Comparison of ENCODE assay signal across 19 cellular contexts in genomic region chr9:13131991-13132390, GRCh38.
A peak's percentile ranks its signal among the peaks of the same experiment; 100 is the strongest.
DNase-seq lines count a peak whose midpoint lies in the region; ATAC-seq and TF ChIP-seq lines count a peak whose summit lies in the region.
"Had no signal": no experiment of that assay in that cellular context is flagged by ENCODE, and none has a peak within 500 bp of the region (broad histone marks: within the 10 kb centered on the region; RNA-seq: fewer than 3 reads in every experiment).

No MANE protein-coding gene starts in this region.

- peak overlapping the region; percentile 94 for H3K27ac Mint-ChIP-seq in mesothelial cell of epicardium
- no peak overlapping the region for H3K27ac Mint-ChIP-seq in activated CD8-positive, alpha-beta T cell treated with anti-CD3 and anti-CD28 coated beads for 36 hours
- H3K27ac Mint-ChIP-seq: B cell; CD4-positive, alpha-beta T cell; CD8-positive, alpha-beta memory T cell had no signal

- no peak overlapping the region for H3K4me3 Mint-ChIP-seq in mesothelial cell of epicardium
- H3K4me3 Mint-ChIP-seq in activated CD8-positive, alpha-beta T cell treated with anti-CD3 and anti-CD28 coated beads for 36 hours, result no peak overlapping the region
- H3K4me3 Mint-ChIP-seq: B cell; CD4-positive, alpha-beta T cell; CD8-positive, alpha-beta memory T cell had no signal

- ATAC-seq in GM19463 (IDR thresholded peaks at IDR 0.05; ENCODE audit: unreplicated experiment), result no peak
- ATAC-seq in activated CD8-positive, alpha-beta T cell treated with anti-CD3 and anti-CD28 coated beads for 36 hours, result no peak
- ATAC-seq: A549, GM12878 had no signal

- TF ChIP-seq CTCF in mesothelial cell of epicardium (IDR thresholded peaks at IDR 0.05; ENCODE audit: unreplicated experiment), result no peak
- no peak for TF ChIP-seq CTCF in activated CD8-positive, alpha-beta T cell treated with anti-CD3 and anti-CD28 coated beads for 36 hours (IDR thresholded peaks at IDR 0.05)

- H3K36me3 Mint-ChIP-seq in mesothelial cell of epicardium, result peaks cover 59% of the 10 kb centered on the region
- H3K36me3 Mint-ChIP-seq in activated CD8-positive, alpha-beta T cell treated with anti-CD3 and anti-CD28 coated beads for 36 hours (ENCODE audit: low read depth), result no peaks in the 10 kb centered on the region
- H3K36me3 Mint-ChIP-seq: CD8-positive, alpha-beta memory T cell had no signal

- CTCF ChIA-PET in activated CD8-positive, alpha-beta T cell treated with anti-CD3 and anti-CD28 coated beads for 36 hours (lab: Charles Lee), result no interaction called here

- H3K27me3 Mint-ChIP-seq in mesothelial cell of epicardium (ENCODE audit: low read depth), result no peaks in the 10 kb centered on the region
- H3K27me3 Mint-ChIP-seq in activated CD8-positive, alpha-beta T cell treated with anti-CD3 and anti-CD28 coated beads for 36 hours, result no peaks in the 10 kb centered on the region
- H3K27me3 Mint-ChIP-seq: B cell; CD4-positive, alpha-beta T cell had no signal

- DNase-seq in NCI-H82 (lab: John Stamatoyannopoulos, UW) (peak; percentile 56), NCI-H82 treated with DMSO at 0.1 percent for 48 hours (lab: John Stamatoyannopoulos, UW; ENCODE audit: unreplicated experiment) (no peak), mesothelial cell of epicardium (ENCODE audit: low spot score in 2 of 2, unreplicated experiment in 2 of 2) (no peak)
- DNase-seq in activated CD8-positive, alpha-beta T cell treated with anti-CD3 and anti-CD28 coated beads for 36 hours, result no peak
- DNase-seq: AML-193; CD4-positive, alpha-beta T cell; CD8-positive, alpha-beta memory T cell; COR-L47; DMS 273 treated with DMSO at 0.1 percent for 48 hours; DMS153; DMS53; DMS79; DND-41; EL; GDM1 had no signal

- H3K9me3 Mint-ChIP-seq in mesothelial cell of epicardium, result no peaks in the 10 kb centered on the region
- H3K9me3 Mint-ChIP-seq in activated CD8-positive, alpha-beta T cell treated with anti-CD3 and anti-CD28 coated beads for 36 hours, result no peaks in the 10 kb centered on the region

- intact Hi-C loops in activated CD8-positive, alpha-beta T cell treated with anti-CD3 and anti-CD28 coated beads for 36 hours (cut with micrococcal nuclease), result no loop called here

- POLR2A ChIA-PET in activated CD8-positive, alpha-beta T cell treated with anti-CD3 and anti-CD28 coated beads for 36 hours (lab: Charles Lee), result no interaction called here

- peaks cover 50% of the 10 kb centered on the region for H3K4me1 Mint-ChIP-seq in mesothelial cell of epicardium
- H3K4me1 Mint-ChIP-seq in activated CD8-positive, alpha-beta T cell treated with anti-CD3 and anti-CD28 coated beads for 36 hours (ENCODE audit: low read depth), result no peaks in the 10 kb centered on the region
- H3K4me1 Mint-ChIP-seq: B cell; CD8-positive, alpha-beta memory T cell had no signal
